In the genomic region with DNA sequence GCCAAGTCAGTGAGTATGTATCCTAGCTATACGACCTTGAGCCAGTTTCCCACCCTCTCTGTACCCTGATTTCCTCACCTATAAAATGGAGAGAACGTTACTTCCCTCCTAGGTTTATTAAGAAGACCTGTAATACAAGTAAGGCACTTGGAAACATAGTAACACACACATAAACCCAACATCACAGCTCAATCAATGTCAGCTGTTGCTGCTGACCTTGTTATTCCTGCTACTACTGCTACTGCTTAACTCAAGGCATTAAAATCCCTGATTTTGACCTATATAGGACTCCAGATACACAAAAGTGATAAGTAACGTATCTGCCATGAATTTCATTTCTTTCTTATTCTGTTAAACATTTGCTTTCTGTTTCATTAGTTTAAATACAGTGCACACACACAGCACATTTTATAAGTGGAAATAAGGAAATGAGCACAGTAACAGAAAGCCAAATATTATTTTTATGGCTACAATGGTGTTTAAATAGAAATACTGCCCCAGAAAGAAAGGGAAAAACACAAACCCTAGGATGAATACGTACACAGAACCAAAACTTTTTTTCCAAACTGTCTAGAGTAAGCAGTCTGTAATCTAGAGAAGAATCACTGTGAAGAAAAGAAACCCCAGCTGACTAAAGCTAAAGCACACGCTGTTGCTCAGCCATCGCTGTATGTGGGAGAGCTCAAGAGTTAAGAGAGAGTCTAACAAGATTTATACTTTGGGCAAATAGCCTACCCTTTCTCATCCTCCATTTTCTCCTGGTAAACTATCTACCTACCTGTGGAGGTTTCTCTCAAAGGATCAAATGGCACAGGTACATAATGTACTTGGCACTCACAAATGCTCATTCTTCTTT, we compare ENCODE assay signal across 1 cellular context.
TF ChIP-seq lines count a peak whose summit lies in the region.

No MANE protein-coding gene starts in this region.

TF ChIP-seq in endothelial cell of umbilical vein, 7 proteins besides CTCF, POLR2A, EP300 and RAD21:
- TF ChIP-seq GATA2 (IDR thresholded peaks at IDR 0.05; ENCODE audit: insufficient read depth, insufficient read length, low read depth, low read length), result no peak
- TF ChIP-seq POLR2AphosphoS5 (IDR thresholded peaks at IDR 0.05; ENCODE audit: insufficient read depth, low read depth, low read length), result no peak
- TF ChIP-seq EZH2 (IDR thresholded peaks at IDR 0.05; ENCODE audit: borderline replicate concordance, low read depth, low read length, severe bottlenecking), result no peak
- no peak for TF ChIP-seq JUN (IDR thresholded peaks at IDR 0.05; ENCODE audit: borderline replicate concordance, insufficient read depth, insufficient read length, low read depth)
- TF ChIP-seq MYC (IDR thresholded peaks at IDR 0.05; ENCODE audit: low read depth, low read length), result no peak
- no peak for TF ChIP-seq FOS (IDR thresholded peaks at IDR 0.05; ENCODE audit: borderline replicate concordance, insufficient read depth, low read length)
- TF ChIP-seq, protein P1, sequence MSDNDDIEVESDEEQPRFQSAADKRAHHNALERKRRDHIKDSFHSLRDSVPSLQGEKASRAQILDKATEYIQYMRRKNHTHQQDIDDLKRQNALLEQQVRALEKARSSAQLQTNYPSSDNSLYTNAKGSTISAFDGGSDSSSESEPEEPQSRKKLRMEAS (IDR thresholded peaks at IDR 0.05; ENCODE audit: insufficient read depth, insufficient read length), result no peak
